Comparison of ENCODE assay signal across 8 cellular contexts in the genomic region with DNA sequence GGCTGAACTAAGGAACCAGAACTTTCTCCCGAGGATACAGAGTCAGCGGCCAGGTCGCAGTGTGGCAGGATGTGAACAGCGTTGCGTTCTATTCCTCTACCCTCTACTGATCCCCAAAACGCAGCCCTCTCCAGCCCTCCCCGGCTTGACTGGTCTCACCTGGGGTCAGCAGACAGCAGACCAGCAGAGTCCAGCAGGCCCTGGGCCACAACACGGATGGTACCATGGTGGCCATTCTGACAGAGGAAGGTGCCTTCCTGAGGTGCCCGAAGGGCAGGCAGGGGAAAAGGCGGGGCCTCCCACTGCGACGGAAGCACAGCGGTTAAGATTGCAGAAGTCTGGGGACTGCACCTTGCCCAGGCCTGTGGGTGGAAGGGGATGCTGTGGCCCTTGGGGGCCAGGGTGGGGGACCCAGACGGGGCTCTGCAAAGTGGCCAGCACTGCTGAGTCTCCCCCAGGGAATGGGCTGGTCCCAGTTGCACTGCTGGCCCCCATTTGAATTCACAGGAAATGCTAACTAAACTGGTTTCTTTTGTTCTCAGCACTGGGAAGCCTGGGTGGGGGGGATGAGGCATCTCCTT. TPM values are rescaled to one million over a fixed set of nuclear protein-coding genes. Genes with fewer than 3 reads are reported as not detected.
DNase-seq lines count a peak whose midpoint lies in the region; ATAC-seq and TF ChIP-seq lines count a peak whose summit lies in the region.

A gene with protein sequence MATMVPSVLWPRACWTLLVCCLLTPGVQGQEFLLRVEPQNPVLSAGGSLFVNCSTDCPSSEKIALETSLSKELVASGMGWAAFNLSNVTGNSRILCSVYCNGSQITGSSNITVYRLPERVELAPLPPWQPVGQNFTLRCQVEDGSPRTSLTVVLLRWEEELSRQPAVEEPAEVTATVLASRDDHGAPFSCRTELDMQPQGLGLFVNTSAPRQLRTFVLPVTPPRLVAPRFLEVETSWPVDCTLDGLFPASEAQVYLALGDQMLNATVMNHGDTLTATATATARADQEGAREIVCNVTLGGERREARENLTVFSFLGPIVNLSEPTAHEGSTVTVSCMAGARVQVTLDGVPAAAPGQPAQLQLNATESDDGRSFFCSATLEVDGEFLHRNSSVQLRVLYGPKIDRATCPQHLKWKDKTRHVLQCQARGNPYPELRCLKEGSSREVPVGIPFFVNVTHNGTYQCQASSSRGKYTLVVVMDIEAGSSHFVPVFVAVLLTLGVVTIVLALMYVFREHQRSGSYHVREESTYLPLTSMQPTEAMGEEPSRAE (minus strand): TSS at position 245 of the 581 bp plus-strand sequence. CDS start 10 bp downstream, at position 235.

- peaks cover 4% of the 10 kb centered on the region for H3K27me3 Mint-ChIP-seq in glutamatergic neuron (ENCODE audit: unreplicated experiment)

- peak; percentile 45 for DNase-seq in activated CD4-positive, alpha-beta T cell treated with anti-CD3 and anti-CD28 coated beads, Interleukin-2, amount 50 U/mL, for 1 hour
- DNase-seq in heart right ventricle (no peak), glutamatergic neuron (no peak), occipital lobe (lab: John Stamatoyannopoulos, UW) (no peak)
- DNase-seq in stimulated activated CD8-positive, alpha-beta memory T cell treated with anti-CD3 and anti-CD28 coated beads, Interleukin-2, amount 100 ng/mL, for 1 hour (ENCODE audit: low read depth in 2 of 2): peak; percentile 38 to 43

- no peak within 1 kb of the TSS for H3K27ac Mint-ChIP-seq in glutamatergic neuron (ENCODE audit: unreplicated experiment)

- peaks cover 0 to 38% (median 11%) of the 10 kb centered on the region in 9 donors for H3K4me1 ChIP-seq in heart right ventricle

- peak within 1 kb of the TSS in 3 of 10 donors; percentile 15 to 86 (median 52) for H3K27ac ChIP-seq in heart right ventricle

- peaks cover 7% of the 10 kb centered on the region for H3K9me3 Mint-ChIP-seq in glutamatergic neuron (ENCODE audit: unreplicated experiment)

- no peaks in the 10 kb centered on the region for H3K36me3 Mint-ChIP-seq in glutamatergic neuron (ENCODE audit: unreplicated experiment)

- TF ChIP-seq CTCF in heart right ventricle (IDR thresholded peaks at IDR 0.05): no peak
- TF ChIP-seq CTCF in glutamatergic neuron (IDR thresholded peaks at IDR 0.05; ENCODE audit: partially characterized antibody, unreplicated experiment): no peak

- peaks cover 0 to 12% (median 0%) of the 10 kb centered on the region in 9 donors for H3K36me3 ChIP-seq in heart right ventricle

- intact Hi-C loops in heart right ventricle (cut with DNase I): loop anchor here in 3 of 10 donors (5.0 to 10.0 kb wide), 2 partner anchors 38 to 65 kb away; partner anchors contain the start of gene ICAM1 (in 2 of the 3)

- 56 to 65% methylated on average over 14 of the region's 14 CpGs for WGBS in heart right ventricle, 2 donors

- H3K27me3 ChIP-seq in heart right ventricle: no peaks in the 10 kb centered on the region

- TF ChIP-seq POLR2A in GM18505 (IDR thresholded peaks at IDR 0.05; ENCODE audit: borderline replicate concordance, extremely low read depth, insufficient read depth, insufficient read length): peak; percentile 86

- H3K4me3 ChIP-seq in heart right ventricle: peak within 1 kb of the TSS in 1 of 10 donors; percentile 55

- ATAC-seq in GM18505 (IDR thresholded peaks at IDR 0.05; ENCODE audit: unreplicated experiment) (peak; percentile 58), HG03571 (IDR thresholded peaks at IDR 0.05; ENCODE audit: unreplicated experiment) (peak; percentile 64), heart right ventricle (no peak), GM18873 (IDR thresholded peaks at IDR 0.05; ENCODE audit: low FRiP score, unreplicated experiment) (no peak)

- H3K4me3 Mint-ChIP-seq in glutamatergic neuron (ENCODE audit: unreplicated experiment): no peak within 1 kb of the TSS

- H3K9me3 ChIP-seq in heart right ventricle: no peaks in the 10 kb centered on the region

- no peaks in the 10 kb centered on the region for H3K4me1 Mint-ChIP-seq in glutamatergic neuron (ENCODE audit: low read depth, unreplicated experiment)

RNA-seq across cellular contexts. Expression of the gene that starts here (rescaled TPM):
- total RNA-seq in heart right ventricle (10 to 100 TPM; 14.0 to 77.2 (median 17.9) TPM), glutamatergic neuron (ENCODE audit: unreplicated experiment) (2.0 TPM), occipital lobe (0.94 TPM)
- 10 to 100 TPM in 1 of 2 donors, 1 to 10 TPM in 1; 6.1 to 13.1 TPM for polyA plus RNA-seq in heart right ventricle

Comparison
In these comparisons a context has a peak if more than half of its experiments do, and no peak if none do; other contexts are left out.
1. ATAC-seq: peak in GM18505 (single experiment) and HG03571 (single experiment); none in heart right ventricle (0 of 8) and GM18873 (single experiment).
2. DNase-seq: peak in activated CD4-positive, alpha-beta T cell treated with anti-CD3 and anti-CD28 coated beads, Interleukin-2, amount 50 U/mL, for 1 hour (single experiment) and stimulated activated CD8-positive, alpha-beta memory T cell treated with anti-CD3 and anti-CD28 coated beads, Interleukin-2, amount 100 ng/mL, for 1 hour (2 of 2); none in heart right ventricle (0 of 2), glutamatergic neuron (single experiment) and occipital lobe (single experiment).